Comparison of ENCODE assay signal across 12 cellular contexts in genomic region chr14:22572562-22573058, GRCh38. TPM values are rescaled to one million over a fixed set of nuclear protein-coding genes. Genes with fewer than 3 reads are reported as not detected.
DNase-seq lines count a peak whose midpoint lies in the region; ATAC-seq and TF ChIP-seq lines count a peak whose summit lies in the region.
"Had no signal": no experiment of that assay in that cellular context is flagged by ENCODE, and none has a peak within 500 bp of the region (broad histone marks: within the 10 kb centered on the region; RNA-seq: fewer than 3 reads in every experiment).

No MANE protein-coding gene starts in this region.

- H3K4me1 ChIP-seq in DOHH2 (ENCODE audit: control insufficient read depth, low read length): peaks cover 37% of the 10 kb centered on the region
- peaks cover 7 to 20% (median 12%) of the 10 kb centered on the region in 4 donors for H3K4me1 ChIP-seq in upper lobe of left lung

- H3K79me2 ChIP-seq in DOHH2 (ENCODE audit: control insufficient read depth, low read length): peaks cover 43% of the 10 kb centered on the region

- H4K20me1 ChIP-seq in DOHH2 (ENCODE audit: control insufficient read depth, insufficient read depth, low read depth, low read length): no peaks in the 10 kb centered on the region

- WGBS in upper lobe of left lung, 2 donors: 73 to 79% methylated on average over 1 of the region's 1 CpG

- no peak for ATAC-seq in GM21423 (IDR thresholded peaks at IDR 0.05; ENCODE audit: unreplicated experiment)
- ATAC-seq in GM21786 (IDR thresholded peaks at IDR 0.05; ENCODE audit: unreplicated experiment): no peak
- no peak for ATAC-seq in upper lobe of left lung (ENCODE audit: low FRiP score in 2 of 2)

- peaks cover 60% of the 10 kb centered on the region for H3K36me3 Mint-ChIP-seq in nephron (ENCODE audit: low read depth)

- no peak for TF ChIP-seq CTCF in DOHH2 (IDR thresholded peaks at IDR 0.05; ENCODE audit: low read depth, low read length, poor library complexity, severe bottlenecking)
- TF ChIP-seq CTCF in cardiac fibroblast (IDR thresholded peaks at IDR 0.05; ENCODE audit: low read depth, low read length): no peak
- no peak for TF ChIP-seq CTCF in nephron (IDR thresholded peaks at IDR 0.05; ENCODE audit: unreplicated experiment in 3 of 3)
- TF ChIP-seq CTCF in upper lobe of left lung (IDR thresholded peaks at IDR 0.05): no peak

- no peaks in the 10 kb centered on the region for H3K27me3 Mint-ChIP-seq in nephron (ENCODE audit: low read depth)

- H3K27me3 ChIP-seq in DOHH2 (ENCODE audit: control insufficient read depth, low read length) (no peaks in the 10 kb centered on the region), upper lobe of left lung (no peaks in the 10 kb centered on the region)
- H3K27me3 ChIP-seq: ascending aorta had no signal

- H3K4me3 Mint-ChIP-seq in nephron: no peak overlapping the region

- H3K27ac Mint-ChIP-seq in nephron: peak overlapping the region in 2 of 3 experiments; percentile 12 to 21

- H3K36me3 ChIP-seq in DOHH2 (ENCODE audit: control insufficient read depth, low read length) (peaks cover 70% of the 10 kb centered on the region), upper lobe of left lung (peaks cover 2 to 56% (median 16%) of the 10 kb centered on the region in 4 donors)

- H3K9me3 Mint-ChIP-seq in nephron: no peaks in the 10 kb centered on the region

- H3K4me2 ChIP-seq in DOHH2 (ENCODE audit: low read length): no peak overlapping the region

- no peak for TF ChIP-seq EP300 in upper lobe of left lung (IDR thresholded peaks at IDR 0.05)

- H3K9me3 ChIP-seq in DOHH2 (ENCODE audit: control insufficient read depth, insufficient read depth, low read length) (no peaks in the 10 kb centered on the region), upper lobe of left lung (no peaks in the 10 kb centered on the region)
- H3K9me3 ChIP-seq: ascending aorta had no signal

- peak; percentile 38 for DNase-seq in LHCN-M2 (ENCODE audit: low read depth)
- DNase-seq in cardiac fibroblast (ENCODE audit: low read depth in 2 of 2): peak; percentile 51 to 81
- DNase-seq in upper lobe of left lung: no peak
- DNase-seq: activated CD4-positive, alpha-beta T cell treated with anti-CD3 and anti-CD28 coated beads, Interleukin-2, amount 50 U/mL, for 4 hours; NCI-H526; nucleus accumbens; stimulated activated CD4-positive, alpha-beta T cell treated with anti-CD3 and anti-CD28 coated beads, Interleukin-4, amount 100 ng/mL, for 1 hour had no signal

- no peak overlapping the region for H3K4me3 ChIP-seq in DOHH2 (ENCODE audit: low read length)
- no peak overlapping the region for H3K4me3 ChIP-seq in cardiac fibroblast (replicated peaks in 1 of 2; ENCODE audit: low read depth in 2 of 2, low read length in 2 of 2)
- H3K4me3 ChIP-seq in upper lobe of left lung: no peak overlapping the region
- H3K4me3 ChIP-seq: ascending aorta had no signal

- H3K9me2 ChIP-seq in DOHH2 (replicated peaks; ENCODE audit: control insufficient read depth, low read length): no peaks in the 10 kb centered on the region

- peaks cover 16% of the 10 kb centered on the region for H3F3A ChIP-seq in DOHH2 (ENCODE audit: control insufficient read depth, insufficient read depth)

- peaks cover 10% of the 10 kb centered on the region for H3K4me1 Mint-ChIP-seq in nephron

- no peak for TF ChIP-seq POLR2A in upper lobe of left lung (IDR thresholded peaks at IDR 0.05)

- peak overlapping the region; percentile 1; the same call in 1 of the 2 replicates for H3K27ac ChIP-seq in DOHH2 (ENCODE audit: low read depth, low read length)
- peak overlapping the region in 1 of 4 donors; percentile 15 for H3K27ac ChIP-seq in upper lobe of left lung

RNA-seq across cellular contexts. Expression of gene DAD1, which starts 16.4 kb away (rescaled TPM):
- total RNA-seq in LHCN-M2 (2014; rRNA removed) (284 and 290 TPM in 2 replicates), upper lobe of left lung (100 to 1,000 TPM in 4 of 6 donors, 10 to 100 TPM in 1, 1 to 10 TPM in 1; 8.4 to 188 (median 134) TPM)
- 462 TPM for polyA plus RNA-seq in LHCN-M2 (2012)

RNA-seq across cellular contexts. Expression of gene ABHD4, which starts 25.5 kb away (rescaled TPM):
- total RNA-seq in LHCN-M2 (2014; rRNA removed): 6.5 and 9.8 TPM in 2 replicates
- polyA plus RNA-seq in LHCN-M2 (2012): 51.0 TPM
- total RNA-seq in upper lobe of left lung: 10 to 100 TPM; 20.1 to 31.3 (median 26.1) TPM

Comparison
In these comparisons a context has a peak if more than half of its experiments do, and no peak if none do; other contexts are left out.
1. DNase-seq: peak in LHCN-M2 (single experiment) and cardiac fibroblast (2 of 2); none in upper lobe of left lung (0 of 2).